Comparison of ENCODE assay signal across 28 cellular contexts in the genomic region with DNA sequence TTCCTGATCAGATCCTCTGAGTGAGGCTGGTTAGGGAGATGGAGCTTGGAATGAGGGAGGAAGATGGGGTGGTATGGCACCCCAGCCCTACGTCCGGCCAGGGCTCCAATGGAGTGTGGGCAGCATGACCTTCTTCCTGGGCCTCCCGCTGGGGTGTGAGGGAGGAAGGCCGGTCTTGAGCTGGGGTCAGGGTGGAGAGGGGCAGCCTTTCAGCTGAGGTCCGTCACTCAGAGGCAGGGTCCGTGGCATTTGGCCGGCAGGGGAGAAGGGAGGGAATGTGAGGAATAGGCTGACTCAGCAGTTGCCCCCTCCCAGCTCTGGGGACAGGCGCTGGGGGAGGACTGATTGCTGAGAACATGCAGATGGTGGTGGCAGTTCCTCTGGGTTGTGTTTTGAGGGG. TPM values are rescaled to one million over a fixed set of nuclear protein-coding genes. Genes with fewer than 3 reads are reported as not detected.
DNase-seq lines count a peak whose midpoint lies in the region; ATAC-seq, FAIRE-seq and TF ChIP-seq lines count a peak whose summit lies in the region.
"Had no signal": no experiment of that assay in that cellular context is flagged by ENCODE, and none has a peak within 500 bp of the region (broad histone marks: within the 10 kb centered on the region; RNA-seq: fewer than 3 reads in every experiment).

No MANE protein-coding gene starts in this region.

- H3K56ac ChIP-seq in H1 (replicated peaks; ENCODE audit: insufficient read length, low read depth, low read length), result no peak overlapping the region

- H3K23ac ChIP-seq in H1 (ENCODE audit: insufficient read length), result no peak overlapping the region

- no peak overlapping the region for H3K18ac ChIP-seq in H1 (ENCODE audit: extremely low read depth, low read length)

- 79% methylated on average over 7 of the region's 8 CpGs; no CpG with 5 or more reads in 1 of the 2 experiments for WGBS in H1 (ENCODE audit: extremely low coverage in 1 of 2, insufficient coverage in 1 of 2, insufficient read length in 1 of 2, insufficient replicate concordance in 2 of 2, low coverage in 1 of 2, low lambda C conversion rate in 2 of 2, missing lambda C conversion rate in 1 of 2), 2 experiments

- H3K4me1 ChIP-seq in H1 (replicated peaks in 1 of 4; ENCODE audit: control insufficient read depth in 3 of 4, insufficient read depth in 4 of 4, low read length in 3 of 4), result peaks cover 0 to 12% (median 6%) of the 10 kb centered on the region in 4 experiments; a peak in 4 of 7 replicates
- H3K4me1 ChIP-seq: colonic mucosa had no signal

- no peaks in the 10 kb centered on the region for H3K4me1 Mint-ChIP-seq in activated naive CD8-positive, alpha-beta T cell treated with anti-CD3 and anti-CD28 coated beads, Interleukin-2, amount 10 ng/mL, durations not matched to agents 7 days and 5 days
- H3K4me1 Mint-ChIP-seq in activated naive CD8-positive, alpha-beta T cell treated with anti-CD3 and anti-CD28 coated beads, Interleukin-2, amount 50 U/mL, for 24 hours, result no peaks in the 10 kb centered on the region
- peaks cover 44% of the 10 kb centered on the region for H3K4me1 Mint-ChIP-seq in neural crest cell
- H3K4me1 Mint-ChIP-seq: immature natural killer cell had no signal

- no peaks in the 10 kb centered on the region for H3K27me3 ChIP-seq in H1 (replicated peaks in 1 of 4; ENCODE audit: control insufficient read depth in 3 of 4, extremely low read depth in 1 of 4, insufficient read depth in 3 of 4, low read length in 3 of 4)
- H3K27me3 ChIP-seq: BE2C, colonic mucosa, esophagus muscularis mucosa had no signal

- H3K23me2 ChIP-seq in H1 (ENCODE audit: low read depth, low read length), result no peaks in the 10 kb centered on the region; the same call in 1 of the 2 replicates

- H2BK120ac ChIP-seq in H1 (replicated peaks; ENCODE audit: low read depth, low read length), result no peak overlapping the region

- no peaks in the 10 kb centered on the region for H3K79me2 ChIP-seq in H1 (ENCODE audit: control insufficient read depth in 1 of 2, insufficient read depth in 2 of 2, low read length in 2 of 2)

- H3K27ac ChIP-seq in H1 (ENCODE audit: low read depth, low read length), result no peak overlapping the region
- H3K27ac ChIP-seq: brain microvascular endothelial cell, colonic mucosa, esophagus muscularis mucosa, RWPE1 had no signal

- H4K8ac ChIP-seq in H1 (ENCODE audit: extremely low read depth, insufficient read depth, low read length), result peak overlapping the region; percentile 3; the same call in 1 of the 2 replicates

- no peak overlapping the region for H4K91ac ChIP-seq in H1 (replicated peaks; ENCODE audit: insufficient read length, low read length)

- no peak overlapping the region for H3K14ac ChIP-seq in H1 (ENCODE audit: insufficient read length)

- no peak overlapping the region for H2AFZ ChIP-seq in H1 (ENCODE audit: low read length)

- no peaks in the 10 kb centered on the region for H4K20me1 ChIP-seq in H1 (replicated peaks in 1 of 2; ENCODE audit: control insufficient read depth in 1 of 2, insufficient read depth in 2 of 2, low read length in 2 of 2)

- peak overlapping the region; percentile 20; the same call in 1 of the 2 replicates for H2AK5ac ChIP-seq in H1 (ENCODE audit: low read depth, low read length)

- H3K36me3 ChIP-seq in H1 (ENCODE audit: control insufficient read depth in 2 of 4, insufficient read depth in 4 of 4, low read length in 3 of 4), result no peaks in the 10 kb centered on the region
- H3K36me3 ChIP-seq: BE2C, brain microvascular endothelial cell, colonic mucosa, esophagus muscularis mucosa, left ventricle myocardium inferior had no signal

- 0 out of 2 replicates have a peak overlapping the region, but pooled peaks have one; percentile 61 for H2BK20ac ChIP-seq in H1 (ENCODE audit: low read length)

- no peaks in the 10 kb centered on the region for H3K36me3 Mint-ChIP-seq in activated naive CD8-positive, alpha-beta T cell treated with anti-CD3 and anti-CD28 coated beads, Interleukin-2, amount 10 ng/mL, durations not matched to agents 7 days and 5 days
- H3K36me3 Mint-ChIP-seq in activated naive CD8-positive, alpha-beta T cell treated with anti-CD3 and anti-CD28 coated beads, Interleukin-2, amount 50 U/mL, for 24 hours (ENCODE audit: low read depth), result no peaks in the 10 kb centered on the region
- no peaks in the 10 kb centered on the region for H3K36me3 Mint-ChIP-seq in neural crest cell (ENCODE audit: low read depth)
- H3K36me3 Mint-ChIP-seq: immature natural killer cell; natural killer cell treated with Interleukin-12 subunit alpha and Interleukin-12 subunit beta and Interleukin-15 and Interleukin-18, amount 100 ng/mL, for 72 hours; type B pancreatic cell had no signal

- H3K79me1 ChIP-seq in H1 (ENCODE audit: low read depth, low read length), result no peaks in the 10 kb centered on the region

- H3K9me3 ChIP-seq in H1 (ENCODE audit: insufficient read depth in 2 of 2, low read depth in 1 of 2, low read length in 1 of 2), result no peaks in the 10 kb centered on the region
- H3K9me3 ChIP-seq: BE2C, colonic mucosa, esophagus muscularis mucosa, left ventricle myocardium inferior had no signal

- peak overlapping the region; percentile 83 for H2BK15ac ChIP-seq in H1 (ENCODE audit: low read length)

- CTCF ChIA-PET in H1 (lab: Charles Lee; ENCODE audit: partially characterized antibody), result interaction anchor here (0.7 to 8.3 kb wide), 16 partner anchors 10 to 335 kb away, joined by 3 to 137 read pairs (median 5); a partner anchor contains a TSS

- H3K27ac Mint-ChIP-seq in activated naive CD8-positive, alpha-beta T cell treated with anti-CD3 and anti-CD28 coated beads, Interleukin-2, amount 10 ng/mL, durations not matched to agents 7 days and 5 days, result no peak overlapping the region
- no peak overlapping the region for H3K27ac Mint-ChIP-seq in activated naive CD8-positive, alpha-beta T cell treated with anti-CD3 and anti-CD28 coated beads, Interleukin-2, amount 50 U/mL, for 24 hours
- peak overlapping the region; percentile 60 for H3K27ac Mint-ChIP-seq in neural crest cell (ENCODE audit: unreplicated experiment)
- H3K27ac Mint-ChIP-seq: effector memory CD8-positive, alpha-beta T cell; immature natural killer cell; natural killer cell treated with Interleukin-12 subunit alpha and Interleukin-12 subunit beta and Interleukin-15 and Interleukin-18, amount 100 ng/mL, for 72 hours; T-helper 2 cell treated with Interferon-gamma antibody and Interleukin-4, amounts not matched to agents 5 μg/mL and 100 μg/mL, for 36 hours; type B pancreatic cell had no signal

- H2BK5ac ChIP-seq in H1 (ENCODE audit: low read depth, low read length), result peak overlapping the region; percentile 27; the same call in 1 of the 2 replicates

- TF ChIP-seq CTCF in H1 (IDR thresholded peaks at IDR 0.05; ENCODE audit: control extremely low read depth in 1 of 3, insufficient read depth in 1 of 3, low read depth in 1 of 3, low read length in 3 of 3) (no peak), neural crest cell (conservative IDR thresholded peaks at IDR 0.05) (no peak)

- no peak for TF ChIP-seq RAD21 in H1 (IDR thresholded peaks at IDR 0.05 in 1 of 2, conservative IDR thresholded peaks at IDR 0.05 in 1 of 2; ENCODE audit: low read depth in 2 of 2, low read length in 2 of 2)

- H3K4me3 ChIP-seq in H1 (ENCODE audit: extremely low read depth in 1 of 4, insufficient read depth in 2 of 4, low read depth in 3 of 4, low read length in 4 of 4), result no peak overlapping the region
- H3K4me3 ChIP-seq: colonic mucosa, esophagus muscularis mucosa, left ventricle myocardium inferior had no signal

- H4K5ac ChIP-seq in H1 (ENCODE audit: insufficient read length, low read depth, low read length), result no peak overlapping the region

- peaks cover 23% of the 10 kb centered on the region for H3K27me3 Mint-ChIP-seq in activated naive CD8-positive, alpha-beta T cell treated with anti-CD3 and anti-CD28 coated beads, Interleukin-2, amount 10 ng/mL, durations not matched to agents 7 days and 5 days
- H3K27me3 Mint-ChIP-seq in activated naive CD8-positive, alpha-beta T cell treated with anti-CD3 and anti-CD28 coated beads, Interleukin-2, amount 50 U/mL, for 24 hours, result no peaks in the 10 kb centered on the region
- no peaks in the 10 kb centered on the region for H3K27me3 Mint-ChIP-seq in neural crest cell (ENCODE audit: low read depth)

- H3K4ac ChIP-seq in H1 (replicated peaks; ENCODE audit: insufficient read length, low read depth, low read length), result no peak overlapping the region

- no peak for TF ChIP-seq EP300 in H1 (IDR thresholded peaks at IDR 0.05; ENCODE audit: borderline replicate concordance in 1 of 2, low read depth in 2 of 2, low read length in 2 of 2)

- POLR2A ChIA-PET in activated naive CD8-positive, alpha-beta T cell treated with anti-CD3 and anti-CD28 coated beads, Interleukin-2, amount 10 ng/mL, durations not matched to agents 7 days and 5 days (lab: Charles Lee), result no interaction called here
- POLR2A ChIA-PET in H1 (lab: Charles Lee; ENCODE audit: partially characterized antibody), result interaction anchor here (0.6 to 2.1 kb wide), 7 partner anchors 10 to 458 kb away, joined by 3 to 7 read pairs (median 3); a partner anchor contains a TSS

- no peak for ATAC-seq in activated naive CD8-positive, alpha-beta T cell treated with anti-CD3 and anti-CD28 coated beads, Interleukin-2, amount 10 ng/mL, durations not matched to agents 7 days and 5 days (ENCODE audit: low read depth)
- no peak for ATAC-seq in activated naive CD8-positive, alpha-beta T cell treated with anti-CD3 and anti-CD28 coated beads, Interleukin-2, amount 50 U/mL, for 24 hours
- no peak for ATAC-seq in GM18867 (IDR thresholded peaks at IDR 0.05; ENCODE audit: unreplicated experiment)
- ATAC-seq in GM18505 (IDR thresholded peaks at IDR 0.05; ENCODE audit: unreplicated experiment), result no peak
- ATAC-seq in GM19328 (IDR thresholded peaks at IDR 0.05; ENCODE audit: unreplicated experiment), result no peak
- ATAC-seq: effector memory CD8-positive, alpha-beta T cell; HCT116; natural killer cell treated with Interleukin-12 subunit alpha and Interleukin-12 subunit beta and Interleukin-15 and Interleukin-18, amount 100 ng/mL, for 72 hours had no signal

- no peak overlapping the region for H2BK12ac ChIP-seq in H1 (ENCODE audit: low read depth, low read length)

- no peak for FAIRE-seq in H1 (lab: Jason Lieb, UNC)

- no peak for TF ChIP-seq POLR2A in H1 (IDR thresholded peaks at IDR 0.05; ENCODE audit: control extremely low read depth in 1 of 2, low read depth in 2 of 2, low read length in 2 of 2)
- no peak for TF ChIP-seq POLR2A in GM18505 (IDR thresholded peaks at IDR 0.05; ENCODE audit: borderline replicate concordance, extremely low read depth, insufficient read depth, insufficient read length)

- no peak overlapping the region for H3K9ac ChIP-seq in H1 (replicated peaks in 1 of 4; ENCODE audit: extremely low read depth in 1 of 4, low read depth in 3 of 4, low read length in 3 of 4)

- H3K4me3 Mint-ChIP-seq in activated naive CD8-positive, alpha-beta T cell treated with anti-CD3 and anti-CD28 coated beads, Interleukin-2, amount 10 ng/mL, durations not matched to agents 7 days and 5 days, result no peak overlapping the region
- H3K4me3 Mint-ChIP-seq in activated naive CD8-positive, alpha-beta T cell treated with anti-CD3 and anti-CD28 coated beads, Interleukin-2, amount 50 U/mL, for 24 hours, result no peak overlapping the region
- H3K4me3 Mint-ChIP-seq in neural crest cell, result no peak overlapping the region
- H3K4me3 Mint-ChIP-seq: effector memory CD8-positive, alpha-beta T cell; immature natural killer cell; natural killer cell treated with Interleukin-12 subunit alpha and Interleukin-12 subunit beta and Interleukin-15 and Interleukin-18, amount 100 ng/mL, for 72 hours; T-helper 2 cell treated with Interferon-gamma antibody and Interleukin-4, amounts not matched to agents 5 μg/mL and 100 μg/mL, for 36 hours; type B pancreatic cell had no signal

- H3K9me3 Mint-ChIP-seq in activated naive CD8-positive, alpha-beta T cell treated with anti-CD3 and anti-CD28 coated beads, Interleukin-2, amount 10 ng/mL, durations not matched to agents 7 days and 5 days, result no peaks in the 10 kb centered on the region
- no peaks in the 10 kb centered on the region for H3K9me3 Mint-ChIP-seq in activated naive CD8-positive, alpha-beta T cell treated with anti-CD3 and anti-CD28 coated beads, Interleukin-2, amount 50 U/mL, for 24 hours
- no peaks in the 10 kb centered on the region for H3K9me3 Mint-ChIP-seq in neural crest cell
- H3K9me3 Mint-ChIP-seq: effector memory CD8-positive, alpha-beta T cell; immature natural killer cell; natural killer cell treated with Interleukin-12 subunit alpha and Interleukin-12 subunit beta and Interleukin-15 and Interleukin-18, amount 100 ng/mL, for 72 hours; T-helper 2 cell treated with Interferon-gamma antibody and Interleukin-4, amounts not matched to agents 5 μg/mL and 100 μg/mL, for 36 hours; type B pancreatic cell had no signal

- no peak overlapping the region for H3K4me2 ChIP-seq in H1 (ENCODE audit: insufficient read depth in 1 of 2, low read depth in 2 of 2, low read length in 2 of 2)

- peak; percentile 11 for DNase-seq in activated naive CD8-positive, alpha-beta T cell treated with anti-CD3 and anti-CD28 coated beads, Interleukin-2, amount 10 ng/mL, durations not matched to agents 7 days and 5 days
- DNase-seq in activated naive CD8-positive, alpha-beta T cell treated with anti-CD3 and anti-CD28 coated beads, Interleukin-2, amount 50 U/mL, for 24 hours, result no peak
- DNase-seq in H1 (ENCODE audit: low read depth in 1 of 2, low spot score in 2 of 2) (no peak), neural crest cell (ENCODE audit: low read depth, low spot score) (no peak), DMS153 treated with DMSO at 0.1 percent for 48 hours (lab: John Stamatoyannopoulos, UW; ENCODE audit: unreplicated experiment) (no peak)
- DNase-seq: activated CD4-positive, alpha-beta T cell treated with anti-CD3 and anti-CD28 coated beads, Interleukin-2, amount 50 U/mL, for 4 hours; BE2C; brain microvascular endothelial cell; colonic mucosa; DMS79 treated with DMSO at 0.1 percent for 48 hours; effector memory CD8-positive, alpha-beta T cell; foreskin melanocyte; immature natural killer cell; KG1; left ventricle myocardium inferior; NCI-H1417 treated with DMSO at 0.1 percent for 48 hours; NCI-H2107; NCI-H446; stimulated activated CD8-positive, alpha-beta memory T cell treated with anti-CD3 and anti-CD28 coated beads, Interleukin-4, amount 100 ng/mL, for 48 hours had no signal

RNA-seq across cellular contexts. Expression of a gene that starts 25.5 kb away (rescaled TPM):
- total RNA-seq in activated naive CD8-positive, alpha-beta T cell treated with anti-CD3 and anti-CD28 coated beads, Interleukin-2, amount 10 ng/mL, durations not matched to agents 7 days and 5 days, result 10 to 100 TPM; 33.6 to 39.5 TPM
- 40.7 and 42.2 TPM in 2 replicates for total RNA-seq in H1 (2021; fragmentation: NEBNext Ultra II Directional; extraction: Animal tissue kit (Norgen Biotek cat#: 25700))
- 58.5 and 78.3 TPM in 2 replicates for polyA plus RNA-seq in H1 (2011; rRNA removed)
- polyA plus RNA-seq in H1 (2011; cell fraction: cytosol; rRNA removed), result 91.7 TPM
- polyA plus RNA-seq in H1 (2011; cell fraction: nucleus; rRNA removed), result 197 TPM
- 39.9 to 45.4 TPM (median 43.0 TPM) in 4 replicates for polyA plus RNA-seq in H1 (2012, experiment 1 of 2)
- 28.1 TPM for polyA plus RNA-seq in H1 (2012, experiment 2 of 2)
- polyA plus RNA-seq in H1 (2013, experiment 1 of 2), result 33.6 TPM
- 37.0 TPM for polyA plus RNA-seq in H1 (2013, experiment 2 of 2)
- 167 and 198 TPM in 2 replicates for polyA minus RNA-seq in H1 (2011; rRNA and poly(A)+ RNA removed)
- polyA minus RNA-seq in H1 (2011; cell fraction: cytosol; rRNA and poly(A)+ RNA removed), result 42.9 TPM
- polyA minus RNA-seq in H1 (2011; cell fraction: nucleus; rRNA and poly(A)+ RNA removed), result 91.6 TPM
- 31.2 TPM in 2 replicates for total RNA-seq in neural crest cell

RNA-seq across cellular contexts. Expression of a gene that starts 56.9 kb away (rescaled TPM):
- 10 to 100 TPM; 38.3 to 40.3 TPM for total RNA-seq in activated naive CD8-positive, alpha-beta T cell treated with anti-CD3 and anti-CD28 coated beads, Interleukin-2, amount 10 ng/mL, durations not matched to agents 7 days and 5 days
- total RNA-seq in H1 (2021; fragmentation: NEBNext Ultra II Directional; extraction: Animal tissue kit (Norgen Biotek cat#: 25700)), result 48.3 and 52.1 TPM in 2 replicates
- 121 and 129 TPM in 2 replicates for polyA plus RNA-seq in H1 (2011; rRNA removed)
- 115 TPM for polyA plus RNA-seq in H1 (2011; cell fraction: cytosol; rRNA removed)
- polyA plus RNA-seq in H1 (2011; cell fraction: nucleus; rRNA removed), result 95.2 TPM
- 70.4 to 84.7 TPM (median 74.9 TPM) in 4 replicates for polyA plus RNA-seq in H1 (2012, experiment 1 of 2)
- polyA plus RNA-seq in H1 (2012, experiment 2 of 2), result 103 TPM
- polyA plus RNA-seq in H1 (2013, experiment 1 of 2), result 61.3 TPM
- polyA plus RNA-seq in H1 (2013, experiment 2 of 2), result 58.7 TPM
- polyA minus RNA-seq in H1 (2011; rRNA and poly(A)+ RNA removed), result 95.6 and 97.8 TPM in 2 replicates
- 36.3 TPM for polyA minus RNA-seq in H1 (2011; cell fraction: cytosol; rRNA and poly(A)+ RNA removed)
- 63.1 TPM for polyA minus RNA-seq in H1 (2011; cell fraction: nucleus; rRNA and poly(A)+ RNA removed)
- total RNA-seq in neural crest cell, result 49.5 and 50.6 TPM in 2 replicates
